Comparison of ENCODE assay signal across 16 cellular contexts in genomic region chr12:64252708-64253107, GRCh38. TPM values are rescaled to one million over a fixed set of nuclear protein-coding genes. Genes with fewer than 3 reads are reported as not detected.
DNase-seq lines count a peak whose midpoint lies in the region; ATAC-seq and TF ChIP-seq lines count a peak whose summit lies in the region.
"Had no signal": no experiment of that assay in that cellular context is flagged by ENCODE, and none has a peak within 500 bp of the region (broad histone marks: within the 10 kb centered on the region; RNA-seq: fewer than 3 reads in every experiment).

No MANE protein-coding gene starts in this region.

- H3K27me3 ChIP-seq in osteoblast (ENCODE audit: insufficient read depth, low read length) (no peaks in the 10 kb centered on the region), testis (no peaks in the 10 kb centered on the region)
- H3K27me3 ChIP-seq: BLaER1 treated with 17β-estradiol and CSF1 and Interleukin-3, amounts not matched to agents 10 nM and 100 nM; transverse colon had no signal

- DNase-seq in AG09309 (ENCODE audit: low read depth) (peak; percentile 59), MV-4-11 (lab: John Stamatoyannopoulos, UW) (peak; percentile 17), fibroblast of peridontal ligament (ENCODE audit: extremely low read depth) (peak; percentile 97), osteoblast (ENCODE audit: insufficient read length, low spot score, missing footprints) (no peak), GM13976 (ENCODE audit: low spot score) (no peak), testis (no peak)
- DNase-seq: activated CD4-positive, alpha-beta T cell treated with anti-CD3 and anti-CD28 coated beads, Interleukin-2, amount 50 U/mL, for 48 hours; activated effector memory CD4-positive, alpha-beta T cell treated with anti-CD3 and anti-CD28 coated beads, Interleukin-2, amount 50 U/mL, for 16 hours; hippocampal formation; NCI-H2081; T-helper 1 cell; transverse colon had no signal

- no peaks in the 10 kb centered on the region for H3K9me3 ChIP-seq in osteoblast (ENCODE audit: low read depth, low read length)
- H3K9me3 ChIP-seq in testis, result no peaks in the 10 kb centered on the region
- H3K9me3 ChIP-seq: BLaER1 treated with 17β-estradiol and CSF1 and Interleukin-3, amounts not matched to agents 10 nM and 100 nM; transverse colon had no signal

- no peak overlapping the region for H3K4me3 ChIP-seq in AG09309 (ENCODE audit: control insufficient read depth, low read depth, low read length)
- H3K4me3 ChIP-seq in osteoblast (ENCODE audit: insufficient read depth, low read length), result no peak overlapping the region
- H3K4me3 ChIP-seq in testis, result no peak overlapping the region
- H3K4me3 ChIP-seq: BLaER1 treated with 17β-estradiol and CSF1 and Interleukin-3, amounts not matched to agents 10 nM and 100 nM; coronary artery; transverse colon had no signal

- 71 to 76% methylated on average over 3 of the region's 3 CpGs for WGBS in testis, 2 donors

- in situ Hi-C loops in GM13976 (cut with MboI; ENCODE audit: low sequenced_read_pairs, unreplicated experiment), result loop anchor here (10.0 kb wide), 1 partner anchor 408 kb away; the partner anchor contains the start of gene SRGAP1

- H3K4me1 ChIP-seq in osteoblast (ENCODE audit: insufficient read depth, low read length) (peaks cover 12% of the 10 kb centered on the region), testis (no peaks in the 10 kb centered on the region)
- H3K4me1 ChIP-seq: BLaER1 treated with 17β-estradiol and CSF1 and Interleukin-3, amounts not matched to agents 10 nM and 100 nM; transverse colon had no signal

- H3K27ac ChIP-seq in osteoblast (ENCODE audit: low read depth, low read length), result peak overlapping the region; percentile 74
- H3K27ac ChIP-seq in testis, result no peak overlapping the region
- H3K27ac ChIP-seq: BLaER1 treated with 17β-estradiol and CSF1 and Interleukin-3, amounts not matched to agents 10 nM and 100 nM had no signal

- no peak for ATAC-seq in esophagus mucosa
- ATAC-seq in HG02970 (IDR thresholded peaks at IDR 0.05; ENCODE audit: low FRiP score, unreplicated experiment), result no peak

- TF ChIP-seq POLR2A in testis (IDR thresholded peaks at IDR 0.05), result no peak

- H3K79me2 ChIP-seq in osteoblast (ENCODE audit: insufficient read depth, low read length), result no peaks in the 10 kb centered on the region

- no peaks in the 10 kb centered on the region for H3K36me3 ChIP-seq in osteoblast (ENCODE audit: insufficient read depth, low read length)
- H3K36me3 ChIP-seq in testis (ENCODE audit: low read depth, missing control alignments), result no peaks in the 10 kb centered on the region
- H3K36me3 ChIP-seq: BLaER1 treated with 17β-estradiol and CSF1 and Interleukin-3, amounts not matched to agents 10 nM and 100 nM; transverse colon had no signal

- peak overlapping the region; percentile 67 for H2AFZ ChIP-seq in osteoblast (ENCODE audit: low read length)

- H3K4me2 ChIP-seq in osteoblast (ENCODE audit: insufficient read depth, low read length), result peak overlapping the region; percentile 45
- H3K4me2 ChIP-seq: BLaER1 treated with 17β-estradiol and CSF1 and Interleukin-3, amounts not matched to agents 10 nM and 100 nM had no signal

- intact Hi-C loops in testis (cut with DNase I; ENCODE audit: low total_unique reads), result loop anchor here (10.0 kb wide), 1 partner anchor 418 kb away; no protein-coding TSS in a partner anchor

- H4K20me1 ChIP-seq in osteoblast (ENCODE audit: insufficient read depth, low read length), result no peaks in the 10 kb centered on the region
- H4K20me1 ChIP-seq: BLaER1 treated with 17β-estradiol and CSF1 and Interleukin-3, amounts not matched to agents 10 nM and 100 nM had no signal

- no peak for TF ChIP-seq CTCF in AG09309 (IDR thresholded peaks at IDR 0.05; ENCODE audit: control insufficient read depth, insufficient read depth, low read depth, low read length, missing control alignments)
- no peak for TF ChIP-seq CTCF in osteoblast (IDR thresholded peaks at IDR 0.05; ENCODE audit: extremely low read depth, low read depth, low read length)
- no peak for TF ChIP-seq CTCF in GM13976 (IDR thresholded peaks at IDR 0.05; ENCODE audit: borderline replicate concordance, control extremely low read depth, extremely low read depth, insufficient read depth, missing control alignments)
- no peak for TF ChIP-seq CTCF in testis (IDR thresholded peaks at IDR 0.05)

RNA-seq across cellular contexts. Expression of gene KICS2, which starts 30.6 kb away (rescaled TPM):
- total RNA-seq in osteoblast (5.4 and 6.8 TPM in 2 replicates), esophagus mucosa (8.2 TPM), testis (10 to 100 TPM; 20.5 to 27.9 TPM)
- polyA plus RNA-seq in testis (ENCODE audit: insufficient read depth, low read depth, low replicate concordance), result 7.9 TPM

Comparison
In these comparisons a context has a peak if more than half of its experiments do, and no peak if none do; other contexts are left out.
1. DNase-seq: peak in AG09309 (single experiment), MV-4-11 (single experiment) and fibroblast of peridontal ligament (single experiment); none in osteoblast (single experiment), GM13976 (single experiment) and testis (single experiment).